In genomic region chr17:79986441-79987186, GRCh38 we compare ENCODE assay signal across 14 cellular contexts. TPM values are rescaled to one million over a fixed set of nuclear protein-coding genes. Genes with fewer than 3 reads are reported as not detected.
DNase-seq lines count a peak whose midpoint lies in the region; ATAC-seq and TF ChIP-seq lines count a peak whose summit lies in the region.
"Had no signal": no experiment of that assay in that cellular context is flagged by ENCODE, and none has a peak within 500 bp of the region (broad histone marks: within the 10 kb centered on the region; RNA-seq: fewer than 3 reads in every experiment).

No MANE protein-coding gene starts in this region.

- TF ChIP-seq CTCF in lower leg skin (IDR thresholded peaks at IDR 0.05) (no peak), GM10266 (IDR thresholded peaks at IDR 0.05; ENCODE audit: control insufficient read depth, insufficient read depth, low read depth, missing control alignments) (no peak)

- DNase-seq in H7 (peak; percentile 46), adipocyte (ENCODE audit: low read depth) (peak; percentile 29), iris pigment epithelial cell (ENCODE audit: low read depth) (peak; percentile 83), sciatic nerve (ENCODE audit: low spot score) (no peak), lower leg skin (ENCODE audit: low spot score in 2 of 2) (no peak), GM10266 (ENCODE audit: extremely low spot score) (no peak)
- DNase-seq: activated naive CD4-positive, alpha-beta T cell; HFFc6; NCI-H2171; NK-92 treated with Interleukin-12 subunit alpha and Interleukin-12 subunit beta, amount 100 ng/mL, for 24 hours; nucleus accumbens had no signal

- H3K4me3 ChIP-seq in H7 (ENCODE audit: insufficient read depth, low read depth, low read length), result no peak overlapping the region
- H3K4me3 ChIP-seq in adipocyte (ENCODE audit: low read length), result no peak overlapping the region
- H3K4me3 ChIP-seq in lower leg skin (ENCODE audit: low read depth, poor library complexity, severe bottlenecking), result no peak overlapping the region
- H3K4me3 ChIP-seq: heart right ventricle had no signal

- TF ChIP-seq POLR2A in lower leg skin (IDR thresholded peaks at IDR 0.05), result no peak

- no peaks in the 10 kb centered on the region for H3K27me3 ChIP-seq in H7 (ENCODE audit: control insufficient read depth, insufficient read depth, low read length)
- H3K27me3 ChIP-seq in adipocyte (replicated peaks; ENCODE audit: control insufficient read depth, insufficient read depth, low read length), result no peaks in the 10 kb centered on the region
- H3K27me3 ChIP-seq: heart right ventricle had no signal

- H3K36me3 ChIP-seq in H7 (replicated peaks; ENCODE audit: control insufficient read depth, insufficient read depth, low read length) (no peaks in the 10 kb centered on the region; the same call in 1 of the 2 replicates), adipocyte (ENCODE audit: control insufficient read depth, insufficient read depth, low read length, severe bottlenecking) (peaks cover 6% of the 10 kb centered on the region)
- H3K36me3 ChIP-seq: heart right ventricle had no signal

- no peaks in the 10 kb centered on the region for H3K9me3 ChIP-seq in adipocyte (ENCODE audit: control insufficient read depth, low read length)
- H3K9me3 ChIP-seq: heart right ventricle had no signal

- intact Hi-C loops in sciatic nerve (cut with DNase I) (loop anchor here (10.0 kb wide), 1 partner anchor 142 kb away; no protein-coding TSS in a partner anchor), lower leg skin (cut with DNase I; ENCODE audit: low total_unique reads) (no loop called here)

- 81 to 86% methylated on average over 24 to 27 of the region's 27 CpGs for WGBS in lower leg skin, 2 donors

- H3K9ac ChIP-seq in adipocyte (ENCODE audit: low read length), result no peak overlapping the region

- H3K4me1 ChIP-seq in adipocyte (ENCODE audit: control insufficient read depth, insufficient read depth, low read length), result peaks cover 36% of the 10 kb centered on the region

- ATAC-seq in sciatic nerve (peak; percentile 35), HG03460 (IDR thresholded peaks at IDR 0.05; ENCODE audit: unreplicated experiment) (no peak), GM18858 (IDR thresholded peaks at IDR 0.05; ENCODE audit: unreplicated experiment) (no peak)

RNA-seq across cellular contexts. Expression of gene TBC1D16, which starts 49.1 kb away (rescaled TPM):
- total RNA-seq in H7 (2014; rRNA removed; shearing (Covaris generic)), result 81.8 and 95.8 TPM in 2 replicates
- total RNA-seq in sciatic nerve, result 46.9 TPM
- 10 to 100 TPM in 3 of 4 donors, 1 to 10 TPM in 1; 9.1 to 28.0 (median 22.3) TPM for total RNA-seq in lower leg skin

RNA-seq across cellular contexts. Expression of gene CCDC40, which starts 49.8 kb away (rescaled TPM):
- total RNA-seq in H7 (2014; rRNA removed; shearing (Covaris generic)), result 3.8 and 4.2 TPM in 2 replicates
- total RNA-seq in sciatic nerve (12.6 TPM), lower leg skin (1 to 10 TPM; 1.2 to 5.8 (median 2.1) TPM)

Comparison
In these comparisons a context has a peak if more than half of its experiments do, and no peak if none do; other contexts are left out.
1. DNase-seq: peak in H7 (single experiment), adipocyte (single experiment) and iris pigment epithelial cell (single experiment); none in sciatic nerve (single experiment), lower leg skin (0 of 2) and GM10266 (single experiment).